Comparison of ENCODE assay signal across 12 cellular contexts in genomic region chr6:108635505-108636226, GRCh38.
DNase-seq lines count a peak whose midpoint lies in the region; TF ChIP-seq lines count a peak whose summit lies in the region.
"Had no signal": no experiment of that assay in that cellular context is flagged by ENCODE, and none has a peak within 500 bp of the region (broad histone marks: within the 10 kb centered on the region; RNA-seq: fewer than 3 reads in every experiment).

No MANE protein-coding gene starts in this region.

- no peaks in the 10 kb centered on the region for H3K27me3 Mint-ChIP-seq in activated naive CD4-positive, alpha-beta T cell treated with anti-CD3 and anti-CD28 coated beads, Interleukin-2, amount 50 U/mL, for 24 hours
- H3K27me3 Mint-ChIP-seq in neural progenitor cell (ENCODE audit: insufficient read depth, low read depth), result peaks cover 3% of the 10 kb centered on the region
- H3K27me3 Mint-ChIP-seq: IgD-negative memory B cell had no signal

- H2AFZ ChIP-seq in neural progenitor cell (replicated peaks), result no peak overlapping the region

- H3K9me3 Mint-ChIP-seq in activated naive CD4-positive, alpha-beta T cell treated with anti-CD3 and anti-CD28 coated beads, Interleukin-2, amount 50 U/mL, for 24 hours, result no peaks in the 10 kb centered on the region
- H3K9me3 Mint-ChIP-seq in neural progenitor cell, result no peaks in the 10 kb centered on the region
- H3K9me3 Mint-ChIP-seq: IgD-negative memory B cell had no signal

- H3K4me3 ChIP-seq in neural progenitor cell (no peak overlapping the region), tibial nerve (no peak overlapping the region)

- peaks cover 3% of the 10 kb centered on the region for H3F3A ChIP-seq in neural progenitor cell (ENCODE audit: low read depth)

- H3K27ac ChIP-seq in neural progenitor cell (no peak overlapping the region), tibial nerve (peak overlapping the region in 2 of 4 donors; percentile 60 to 67)

- TF ChIP-seq CTCF in neural progenitor cell (IDR thresholded peaks at IDR 0.05) (no peak), tibial nerve (IDR thresholded peaks at IDR 0.05) (no peak)

- H3K4me1 ChIP-seq in neural progenitor cell (peaks cover 18% of the 10 kb centered on the region), tibial nerve (peaks cover 0 to 85% (median 52%) of the 10 kb centered on the region in 4 donors)

- H3K9me3 ChIP-seq in neural progenitor cell (ENCODE audit: low read depth), result no peaks in the 10 kb centered on the region
- H3K9me3 ChIP-seq in tibial nerve, result no peaks in the 10 kb centered on the region

- peaks cover 60% of the 10 kb centered on the region for H3K4me1 Mint-ChIP-seq in activated naive CD4-positive, alpha-beta T cell treated with anti-CD3 and anti-CD28 coated beads, Interleukin-2, amount 50 U/mL, for 24 hours
- H3K4me1 Mint-ChIP-seq in neural progenitor cell, result peaks cover 42% of the 10 kb centered on the region

- no peak overlapping the region for H3K4me2 ChIP-seq in neural progenitor cell

- H3K79me2 ChIP-seq in neural progenitor cell (ENCODE audit: low read depth), result peaks cover 20% of the 10 kb centered on the region

- H4K20me1 ChIP-seq in neural progenitor cell (ENCODE audit: low read depth), result peaks cover 14% of the 10 kb centered on the region

- H3K4me3 Mint-ChIP-seq in activated naive CD4-positive, alpha-beta T cell treated with anti-CD3 and anti-CD28 coated beads, Interleukin-2, amount 50 U/mL, for 24 hours, result no peak overlapping the region
- no peak overlapping the region for H3K4me3 Mint-ChIP-seq in neural progenitor cell
- H3K4me3 Mint-ChIP-seq: IgD-negative memory B cell had no signal

- H3K27ac Mint-ChIP-seq in activated naive CD4-positive, alpha-beta T cell treated with anti-CD3 and anti-CD28 coated beads, Interleukin-2, amount 50 U/mL, for 24 hours, result peak overlapping the region; percentile 14
- H3K27ac Mint-ChIP-seq in neural progenitor cell, result peak overlapping the region; percentile 36

- no peaks in the 10 kb centered on the region for H3K36me3 ChIP-seq in neural progenitor cell
- peaks cover 0 to 11% (median 0%) of the 10 kb centered on the region in 3 donors for H3K36me3 ChIP-seq in tibial nerve

- H3K36me3 Mint-ChIP-seq in activated naive CD4-positive, alpha-beta T cell treated with anti-CD3 and anti-CD28 coated beads, Interleukin-2, amount 50 U/mL, for 24 hours, result no peaks in the 10 kb centered on the region
- no peaks in the 10 kb centered on the region for H3K36me3 Mint-ChIP-seq in neural progenitor cell
- H3K36me3 Mint-ChIP-seq: IgD-negative memory B cell had no signal

- H3K27me3 ChIP-seq in neural progenitor cell (no peaks in the 10 kb centered on the region), tibial nerve (no peaks in the 10 kb centered on the region)

- WGBS in tibial nerve, 2 donors, result 80% methylated on average over 6 of the region's 6 CpGs

- TF ChIP-seq EP300 in tibial nerve (IDR thresholded peaks at IDR 0.05), result no peak

- DNase-seq in GF-D8 (lab: John Stamatoyannopoulos, UW) (peak; percentile 82), NCI-H524 treated with DMSO at 0.1 percent for 48 hours (lab: John Stamatoyannopoulos, UW) (peak; percentile 23), neural progenitor cell (ENCODE audit: low spot score) (peak; percentile 36), hypothalamus (lab: John Stamatoyannopoulos, UW) (no peak), GDM1 (lab: John Stamatoyannopoulos, UW) (no peak), tibial nerve (ENCODE audit: low spot score in 2 of 2) (no peak), kidney glomerular epithelial cell (lab: John Stamatoyannopoulos, UW) (no peak)
- DNase-seq: foreskin melanocyte; NCI-H774; stimulated activated CD4-positive, alpha-beta T cell treated with anti-CD3 and anti-CD28 coated beads, Interleukin-4, amount 100 ng/mL, for 4 hours had no signal

- no peak for TF ChIP-seq POLR2A in tibial nerve (IDR thresholded peaks at IDR 0.05)

- no peak overlapping the region for H3K9ac ChIP-seq in neural progenitor cell

Comparison
In these comparisons a context has a peak if more than half of its experiments do, and no peak if none do; other contexts are left out.
1. DNase-seq: peak in GF-D8 (single experiment), NCI-H524 treated with DMSO at 0.1 percent for 48 hours (single experiment) and neural progenitor cell (single experiment); none in hypothalamus (0 of 51), GDM1 (single experiment), tibial nerve (0 of 2) and kidney glomerular epithelial cell (single experiment).